In the genomic region with DNA sequence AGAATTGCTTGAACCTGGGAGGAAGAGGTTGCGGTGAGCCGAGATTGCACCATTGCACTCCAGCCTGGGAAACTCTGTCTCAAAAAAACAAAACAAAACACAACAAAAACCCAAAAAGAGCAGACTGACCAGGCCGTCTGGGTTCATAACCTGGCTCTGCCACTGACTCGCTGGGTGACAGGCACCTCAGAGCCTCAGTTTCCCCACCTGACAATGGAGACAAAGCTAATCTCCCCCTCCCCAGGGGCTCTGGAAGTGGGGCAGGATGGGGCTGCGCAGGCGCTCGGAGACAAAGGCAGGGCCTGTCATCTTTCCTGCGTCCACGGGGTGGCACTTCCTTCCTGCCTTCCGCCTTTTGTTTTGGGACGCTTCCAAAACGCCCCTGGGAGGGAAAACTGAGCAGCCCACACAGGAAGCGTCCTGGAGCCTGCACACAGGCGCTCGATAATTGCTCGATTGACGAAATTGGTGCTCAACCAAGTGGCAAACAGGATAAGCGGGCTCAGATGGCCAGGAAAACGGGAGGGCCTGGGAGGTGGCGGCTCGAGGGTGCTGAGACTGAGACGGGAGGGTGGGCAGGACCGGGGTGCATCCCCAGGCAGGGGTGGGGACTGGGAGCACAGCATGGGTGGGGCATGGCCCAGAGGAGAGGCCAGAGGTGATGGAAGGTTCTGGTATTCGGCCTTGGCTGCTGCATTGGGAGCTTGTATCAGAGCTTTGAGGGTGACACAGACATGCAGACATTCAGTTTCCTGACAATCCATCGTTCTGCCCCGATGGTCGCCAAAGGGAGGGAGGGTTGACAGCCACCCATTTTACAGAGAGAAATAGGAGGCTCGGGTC, we compare ENCODE assay signal across 8 cellular contexts. TPM values are rescaled to one million over a fixed set of nuclear protein-coding genes. Genes with fewer than 3 reads are reported as not detected.
DNase-seq lines count a peak whose midpoint lies in the region; ATAC-seq and TF ChIP-seq lines count a peak whose summit lies in the region.

No MANE protein-coding gene starts in this region.

- peak overlapping the region; percentile 65 for H3K4me3 Mint-ChIP-seq in activated CD4-positive, alpha-beta memory T cell treated with anti-CD3 and anti-CD28 coated beads, Interleukin-2, amount 10 ng/mL, durations not matched to agents 7 days and 5 days

- intact Hi-C loops in lower leg skin (cut with DNase I; ENCODE audit: low total_unique reads) = no loop called here

- H3K27me3 ChIP-seq in ectodermal cell (ENCODE audit: control insufficient read depth, insufficient read depth, low read length, poor library complexity, severe bottlenecking) = no peaks in the 10 kb centered on the region

- peak; percentile 80 for TF ChIP-seq CTCF in HFF-Myc (IDR thresholded peaks at IDR 0.05; ENCODE audit: low read depth, low read length, missing control alignments)
- TF ChIP-seq CTCF in lower leg skin (IDR thresholded peaks at IDR 0.05) = peak in 1 of 3 donors; percentile 82

- POLR2A ChIA-PET in activated CD4-positive, alpha-beta memory T cell treated with anti-CD3 and anti-CD28 coated beads, Interleukin-2, amount 10 ng/mL, durations not matched to agents 7 days and 5 days (lab: Charles Lee) = interaction anchor here (0.6 to 2.7 kb wide), 5 partner anchors 7 to 102 kb away, joined by 3 to 15 read pairs (median 4); partner anchors contain the start of gene SPC24

- CTCF ChIA-PET in activated CD4-positive, alpha-beta memory T cell treated with anti-CD3 and anti-CD28 coated beads, Interleukin-2, amount 10 ng/mL, durations not matched to agents 7 days and 5 days (lab: Charles Lee) = interaction anchor here (0.6 to 1.7 kb wide), 5 partner anchors 12 to 187 kb away, joined by 3 to 8 read pairs (median 4); partner anchors contain the start of gene SPC24

- H3K36me3 Mint-ChIP-seq in activated CD4-positive, alpha-beta memory T cell treated with anti-CD3 and anti-CD28 coated beads, Interleukin-2, amount 10 ng/mL, durations not matched to agents 7 days and 5 days (ENCODE audit: low read depth) = peaks cover 7% of the 10 kb centered on the region

- TF ChIP-seq POLR2A in lower leg skin (IDR thresholded peaks at IDR 0.05) = no peak

- H3K36me3 ChIP-seq in ectodermal cell (ENCODE audit: control insufficient read depth, insufficient read depth, low read length) = peaks cover 5% of the 10 kb centered on the region

- H3K4me3 ChIP-seq in HFF-Myc (replicated peaks; ENCODE audit: low read depth, low read length) (0 out of 2 replicates have a peak overlapping the region, but pooled peaks have one; percentile 0), ectodermal cell (ENCODE audit: insufficient read depth, low read depth, low read length) (peak overlapping the region; percentile 8), lower leg skin (ENCODE audit: low read depth, poor library complexity, severe bottlenecking) (no peak overlapping the region)

- H3K4me1 Mint-ChIP-seq in activated CD4-positive, alpha-beta memory T cell treated with anti-CD3 and anti-CD28 coated beads, Interleukin-2, amount 10 ng/mL, durations not matched to agents 7 days and 5 days = peaks cover 18% of the 10 kb centered on the region

- no peaks in the 10 kb centered on the region for H3K9me3 ChIP-seq in ectodermal cell (ENCODE audit: control insufficient read depth, low read length)

- H3K4me1 ChIP-seq in ectodermal cell (ENCODE audit: control insufficient read depth, insufficient read depth, low read length) = peaks cover 16% of the 10 kb centered on the region

- WGBS in ectodermal cell, 2 experiments = 10 to 11% methylated on average over 28 of the region's 28 CpGs
- 2 to 3% methylated on average over 24 to 28 of the region's 28 CpGs for WGBS in lower leg skin, 2 donors

- H3K27ac ChIP-seq in ectodermal cell (ENCODE audit: insufficient read depth, low read depth, low read length, poor library complexity, severe bottlenecking) = peak overlapping the region; percentile 33

- DNase-seq in AG20443 (ENCODE audit: low spot score) = peak; percentile 91
- peak; percentile 77 for DNase-seq in HFF-Myc (ENCODE audit: extremely low read depth, low read depth)
- peak; percentile 64 for DNase-seq in NCI-H774 (lab: John Stamatoyannopoulos, UW)
- peak; percentile 59 for DNase-seq in activated CD4-positive, alpha-beta memory T cell treated with anti-CD3 and anti-CD28 coated beads, Interleukin-2, amount 10 ng/mL, durations not matched to agents 7 days and 5 days
- peak; percentile 85 to 97 for DNase-seq in lower leg skin (ENCODE audit: low spot score in 2 of 2)
- DNase-seq in stimulated activated CD4-positive, alpha-beta T cell treated with anti-CD3 and anti-CD28 coated beads, Interleukin-4, amount 100 ng/mL, for 1 hour = peak; percentile 45

- H3K27me3 Mint-ChIP-seq in activated CD4-positive, alpha-beta memory T cell treated with anti-CD3 and anti-CD28 coated beads, Interleukin-2, amount 10 ng/mL, durations not matched to agents 7 days and 5 days = no peaks in the 10 kb centered on the region

- no peaks in the 10 kb centered on the region for H3K9me3 Mint-ChIP-seq in activated CD4-positive, alpha-beta memory T cell treated with anti-CD3 and anti-CD28 coated beads, Interleukin-2, amount 10 ng/mL, durations not matched to agents 7 days and 5 days

- ATAC-seq in GM19467 (IDR thresholded peaks at IDR 0.05; ENCODE audit: unreplicated experiment) = no peak

- H3K27ac Mint-ChIP-seq in activated CD4-positive, alpha-beta memory T cell treated with anti-CD3 and anti-CD28 coated beads, Interleukin-2, amount 10 ng/mL, durations not matched to agents 7 days and 5 days = peak overlapping the region; percentile 30

RNA-seq across cellular contexts. Expression of gene SPC24, which starts 17.8 kb away (rescaled TPM):
- total RNA-seq in activated CD4-positive, alpha-beta memory T cell treated with anti-CD3 and anti-CD28 coated beads, Interleukin-2, amount 10 ng/mL, durations not matched to agents 7 days and 5 days = 10 to 100 TPM; 68.2 to 72.1 TPM
- 40.8 TPM for polyA plus RNA-seq in ectodermal cell (2013, experiment 1 of 4)
- 34.0 TPM for polyA plus RNA-seq in ectodermal cell (2013, experiment 2 of 4)
- 28.9 TPM for polyA plus RNA-seq in ectodermal cell (2013, experiment 3 of 4)
- 26.9 TPM for polyA plus RNA-seq in ectodermal cell (2013, experiment 4 of 4)
- total RNA-seq in lower leg skin = 1 to 10 TPM in 2 of 4 donors, under 1 TPM in 2; 0.17 to 8.5 (median 0.82) TPM

RNA-seq across cellular contexts. Expression of gene LDLR, which starts 48.5 kb away (rescaled TPM):
- total RNA-seq in activated CD4-positive, alpha-beta memory T cell treated with anti-CD3 and anti-CD28 coated beads, Interleukin-2, amount 10 ng/mL, durations not matched to agents 7 days and 5 days = 100 to 1,000 TPM; 150 to 160 TPM
- polyA plus RNA-seq in ectodermal cell (2013, experiment 1 of 4) = 84.3 TPM
- polyA plus RNA-seq in ectodermal cell (2013, experiment 2 of 4) = 68.6 TPM
- polyA plus RNA-seq in ectodermal cell (2013, experiment 3 of 4) = 46.7 TPM
- polyA plus RNA-seq in ectodermal cell (2013, experiment 4 of 4) = 49.6 TPM
- 10 to 100 TPM; 48.7 to 62.8 (median 58.7) TPM for total RNA-seq in lower leg skin

RNA-seq across cellular contexts. Expression of gene KANK2, which starts 59.6 kb away (rescaled TPM):
- total RNA-seq in activated CD4-positive, alpha-beta memory T cell treated with anti-CD3 and anti-CD28 coated beads, Interleukin-2, amount 10 ng/mL, durations not matched to agents 7 days and 5 days = 1 to 10 TPM; 2.3 to 2.8 TPM
- polyA plus RNA-seq in ectodermal cell (2013, experiment 1 of 4) = 42.4 TPM
- 37.5 TPM for polyA plus RNA-seq in ectodermal cell (2013, experiment 2 of 4)
- 32.1 TPM for polyA plus RNA-seq in ectodermal cell (2013, experiment 3 of 4)
- 35.8 TPM for polyA plus RNA-seq in ectodermal cell (2013, experiment 4 of 4)
- 100 to 1,000 TPM in 1 of 4 donors, 10 to 100 TPM in 3; 28.7 to 117 (median 77.7) TPM for total RNA-seq in lower leg skin

Comparison
In these comparisons a context has a peak if more than half of its experiments do, and no peak if none do; other contexts are left out.
1. RNA of gene SPC24, which starts 17.8 kb away (total RNA-seq): 68.2 to 72.1 TPM in activated CD4-positive, alpha-beta memory T cell treated with anti-CD3 and anti-CD28 coated beads, Interleukin-2, amount 10 ng/mL, durations not matched to agents 7 days and 5 days; 0.17 to 8.5 TPM in lower leg skin; every median in the first group is over 4 times any median in the second.
2. RNA of gene KANK2, which starts 59.6 kb away (total RNA-seq): 28.7 to 117 TPM in lower leg skin; 2.3 to 2.8 TPM in activated CD4-positive, alpha-beta memory T cell treated with anti-CD3 and anti-CD28 coated beads, Interleukin-2, amount 10 ng/mL, durations not matched to agents 7 days and 5 days; every median in the first group is over 4 times any median in the second.
3. Peak in every context shown above with its lines, with median percentiles within 50 percentile points of each other: DNase-seq.